In the genomic region with DNA sequence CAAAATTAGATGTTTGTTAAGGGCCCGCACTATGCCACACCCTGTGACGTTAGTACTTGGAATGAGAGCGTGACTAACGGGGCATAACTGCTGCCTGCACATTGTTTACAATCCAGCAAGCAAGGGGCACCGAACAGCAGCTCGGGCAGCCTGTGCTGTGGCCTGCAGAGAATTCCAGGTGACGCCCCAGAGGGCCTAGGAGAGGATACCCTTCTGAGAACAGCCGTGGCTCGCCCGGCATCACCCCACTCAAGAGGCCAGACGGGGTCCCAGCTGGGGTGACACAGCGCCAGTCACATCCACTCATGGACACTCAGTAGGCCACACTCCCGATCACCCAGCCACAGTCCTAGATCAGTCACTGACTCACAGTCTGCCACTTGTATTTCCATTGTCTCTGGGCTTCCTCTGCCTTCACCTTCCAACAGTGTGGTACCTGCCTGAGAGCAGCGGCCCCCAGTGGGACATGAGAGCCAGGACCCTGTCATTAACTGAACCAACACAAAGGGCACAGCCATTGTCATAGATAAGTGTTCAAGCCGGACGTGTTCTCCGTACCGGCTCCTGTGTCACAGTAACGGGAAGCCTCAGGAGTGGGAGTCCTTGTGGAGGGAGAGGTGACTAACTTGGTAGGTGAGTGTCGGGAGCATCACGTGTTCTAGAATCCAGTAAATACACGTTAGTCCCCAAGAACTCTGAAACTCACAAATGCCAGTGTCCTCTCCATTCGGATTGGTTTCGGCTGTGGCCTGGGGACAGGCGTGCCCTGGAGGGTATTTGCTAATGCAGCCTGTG, we compare ENCODE assay signal across 1 cellular context.
TF ChIP-seq lines count a peak whose summit lies in the region.

No MANE protein-coding gene starts in this region.

TF ChIP-seq in HepG2, 621 proteins besides CTCF, POLR2A, EP300 and RAD21:
- TF ChIP-seq NRL (CRISPR knock-in tag; IDR thresholded peaks at IDR 0.05; ENCODE audit: borderline replicate concordance) = 0 out of 2 replicates have a peak, but pooled peaks have one; percentile 7
- no peak for TF ChIP-seq ZNF124 (CRISPR knock-in tag; IDR thresholded peaks at IDR 0.05)
- TF ChIP-seq BCL6 (CRISPR knock-in tag; IDR thresholded peaks at IDR 0.05) = no peak
- TF ChIP-seq ZBTB21 (CRISPR knock-in tag; IDR thresholded peaks at IDR 0.05) = no peak
- peak; percentile 21; the same call in 1 of the 2 replicates for TF ChIP-seq SALL1 (CRISPR knock-in tag; IDR thresholded peaks at IDR 0.05)
- TF ChIP-seq ZBTB38 (CRISPR knock-in tag; IDR thresholded peaks at IDR 0.05) = peak; percentile 35; the same call in 1 of the 2 replicates
- peak; percentile 26; the same call in 1 of the 2 replicates for TF ChIP-seq ZNF232 (CRISPR knock-in tag; IDR thresholded peaks at IDR 0.05; ENCODE audit: borderline replicate concordance)
- TF ChIP-seq, protein P1, sequence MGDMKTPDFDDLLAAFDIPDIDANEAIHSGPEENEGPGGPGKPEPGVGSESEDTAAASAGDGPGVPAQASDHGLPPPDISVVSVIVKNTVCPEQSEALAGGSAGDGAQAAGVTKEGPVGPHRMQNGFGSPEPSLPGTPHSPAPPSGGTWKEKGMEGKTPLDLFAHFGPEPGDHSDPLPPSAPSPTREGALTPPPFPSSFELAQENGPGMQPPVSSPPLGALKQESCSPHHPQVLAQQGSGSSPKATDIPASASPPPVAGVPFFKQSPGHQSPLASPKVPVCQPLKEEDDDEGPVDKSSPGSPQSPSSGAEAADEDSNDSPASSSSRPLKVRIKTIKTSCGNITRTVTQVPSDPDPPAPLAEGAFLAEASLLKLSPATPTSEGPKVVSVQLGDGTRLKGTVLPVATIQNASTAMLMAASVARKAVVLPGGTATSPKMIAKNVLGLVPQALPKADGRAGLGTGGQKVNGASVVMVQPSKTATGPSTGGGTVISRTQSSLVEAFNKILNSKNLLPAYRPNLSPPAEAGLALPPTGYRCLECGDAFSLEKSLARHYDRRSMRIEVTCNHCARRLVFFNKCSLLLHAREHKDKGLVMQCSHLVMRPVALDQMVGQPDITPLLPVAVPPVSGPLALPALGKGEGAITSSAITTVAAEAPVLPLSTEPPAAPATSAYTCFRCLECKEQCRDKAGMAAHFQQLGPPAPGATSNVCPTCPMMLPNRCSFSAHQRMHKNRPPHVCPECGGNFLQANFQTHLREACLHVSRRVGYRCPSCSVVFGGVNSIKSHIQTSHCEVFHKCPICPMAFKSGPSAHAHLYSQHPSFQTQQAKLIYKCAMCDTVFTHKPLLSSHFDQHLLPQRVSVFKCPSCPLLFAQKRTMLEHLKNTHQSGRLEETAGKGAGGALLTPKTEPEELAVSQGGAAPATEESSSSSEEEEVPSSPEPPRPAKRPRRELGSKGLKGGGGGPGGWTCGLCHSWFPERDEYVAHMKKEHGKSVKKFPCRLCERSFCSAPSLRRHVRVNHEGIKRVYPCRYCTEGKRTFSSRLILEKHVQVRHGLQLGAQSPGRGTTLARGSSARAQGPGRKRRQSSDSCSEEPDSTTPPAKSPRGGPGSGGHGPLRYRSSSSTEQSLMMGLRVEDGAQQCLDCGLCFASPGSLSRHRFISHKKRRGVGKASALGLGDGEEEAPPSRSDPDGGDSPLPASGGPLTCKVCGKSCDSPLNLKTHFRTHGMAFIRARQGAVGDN (CRISPR knock-in tag; IDR thresholded peaks at IDR 0.05) = peak; percentile 55
